In the genomic region with DNA sequence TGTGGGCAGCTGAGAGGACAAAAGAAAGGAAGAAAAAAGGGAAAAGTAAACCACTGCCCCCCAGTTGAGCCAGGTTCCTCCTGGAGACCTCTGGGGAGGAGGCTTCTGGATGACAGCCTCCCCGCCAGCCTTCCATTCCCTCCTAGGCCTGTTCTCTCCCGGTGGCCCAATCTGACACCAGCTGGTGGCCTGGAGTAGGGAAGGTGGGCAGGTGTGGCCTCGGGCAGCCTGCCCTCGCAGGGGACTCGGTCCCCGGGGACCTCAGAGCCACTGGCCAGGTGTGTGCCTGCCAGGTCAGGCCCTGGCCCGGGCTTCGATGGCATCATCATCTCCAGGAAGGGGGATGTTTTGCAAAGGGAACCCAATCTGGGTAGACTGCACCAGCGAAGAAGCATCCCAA, we compare ENCODE assay signal across 16 cellular contexts.
DNase-seq lines count a peak whose midpoint lies in the region; ATAC-seq, FAIRE-seq and TF ChIP-seq lines count a peak whose summit lies in the region.
"Had no signal": no experiment of that assay in that cellular context is flagged by ENCODE, and none has a peak within 500 bp of the region (broad histone marks: within the 10 kb centered on the region; RNA-seq: fewer than 3 reads in every experiment).

No MANE protein-coding gene starts in this region.

- H3K27ac Mint-ChIP-seq in endodermal cell = no peak overlapping the region
- H3K27ac Mint-ChIP-seq: activated CD4-positive, alpha-beta memory T cell treated with anti-CD3 and anti-CD28 coated beads, Interleukin-2, amount 10 ng/mL, durations not matched to agents 7 days and 5 days; activated naive CD4-positive, alpha-beta T cell treated with anti-CD3 and anti-CD28 coated beads, Interleukin-2, amount 50 U/mL, for 72 hours; mesothelial cell of epicardium had no signal

- H3K27me3 ChIP-seq in keratinocyte (ENCODE audit: control insufficient read depth, extremely low read depth, insufficient read depth, low read length) = no peaks in the 10 kb centered on the region
- H3K27me3 ChIP-seq in stomach smooth muscle (ENCODE audit: control insufficient read depth in 1 of 2, insufficient read depth in 2 of 2, low read length in 2 of 2) = peaks cover 0 to 4% of the 10 kb centered on the region in 2 donors
- peaks cover 26% of the 10 kb centered on the region for H3K27me3 ChIP-seq in endodermal cell (ENCODE audit: control insufficient read depth, insufficient read depth, low read length, poor library complexity, severe bottlenecking)

- H3K27me3 Mint-ChIP-seq in endodermal cell (ENCODE audit: insufficient read depth) = peaks cover 11% of the 10 kb centered on the region

- DNase-seq in DMS153 treated with DMSO at 0.1 percent for 48 hours (lab: John Stamatoyannopoulos, UW; ENCODE audit: unreplicated experiment) (peak; percentile 12), SK-N-MC (ENCODE audit: low read depth, low spot score) (no peak), keratinocyte (ENCODE audit: low read depth, low spot score) (no peak), NCI-H2227 (lab: John Stamatoyannopoulos, UW; ENCODE audit: unreplicated experiment) (no peak), endodermal cell (no peak)
- DNase-seq: activated CD4-positive, alpha-beta memory T cell treated with anti-CD3 and anti-CD28 coated beads, Interleukin-2, amount 10 ng/mL, durations not matched to agents 7 days and 5 days; activated T-cell treated with anti-CD3 and anti-CD28 coated beads, Interleukin-2, amount 50 U/mL, for 4 hours; NCI-H1092 treated with DMSO at 0.1 percent for 48 hours; NCI-H774 had no signal

- H3K4me1 ChIP-seq in keratinocyte (ENCODE audit: control insufficient read depth, extremely low read depth, insufficient read depth, low read length) (peaks cover 43% of the 10 kb centered on the region), stomach smooth muscle (ENCODE audit: control insufficient read depth, insufficient read depth, low read length) (peaks cover 48% of the 10 kb centered on the region), endodermal cell (ENCODE audit: control insufficient read depth, insufficient read depth, low read length) (no peaks in the 10 kb centered on the region)

- no peak overlapping the region for H3K4me2 ChIP-seq in keratinocyte (ENCODE audit: control insufficient read depth, extremely low read depth, insufficient read depth, low read depth, low read length)

- H3K36me3 Mint-ChIP-seq in endodermal cell (ENCODE audit: low read depth) = no peaks in the 10 kb centered on the region
- H3K36me3 Mint-ChIP-seq: activated naive CD4-positive, alpha-beta T cell treated with anti-CD3 and anti-CD28 coated beads, Interleukin-2, amount 50 U/mL, for 72 hours; mesothelial cell of epicardium had no signal

- H3K4me3 ChIP-seq in SK-N-MC (no peak overlapping the region), keratinocyte (ENCODE audit: control insufficient read depth in 2 of 3, extremely low read depth in 1 of 3, insufficient read depth in 2 of 3, low read depth in 1 of 3, low read length in 3 of 3) (no peak overlapping the region), stomach smooth muscle (ENCODE audit: low read length in 2 of 2) (no peak overlapping the region), endodermal cell (ENCODE audit: low read length) (no peak overlapping the region)
- H3K4me3 ChIP-seq: hepatocyte had no signal

- H3K27ac ChIP-seq in SK-N-MC (peak overlapping the region; percentile 95), keratinocyte (ENCODE audit: control insufficient read depth, insufficient read depth, low read length) (peak overlapping the region; percentile 11), stomach smooth muscle (ENCODE audit: low read length) (peak overlapping the region; percentile 31), endodermal cell (ENCODE audit: low read depth, low read length) (no peak overlapping the region)
- H3K27ac ChIP-seq: hepatocyte had no signal

- peaks cover under 1% of the 10 kb centered on the region for H3K4me1 Mint-ChIP-seq in endodermal cell
- H3K4me1 Mint-ChIP-seq: activated CD4-positive, alpha-beta memory T cell treated with anti-CD3 and anti-CD28 coated beads, Interleukin-2, amount 10 ng/mL, durations not matched to agents 7 days and 5 days had no signal

- no peaks in the 10 kb centered on the region for H3K9me1 ChIP-seq in keratinocyte (ENCODE audit: control insufficient read depth, extremely low read depth, insufficient read depth, low read length)

- H3K36me3 ChIP-seq in SK-N-MC (ENCODE audit: insufficient read depth, low read length) (no peaks in the 10 kb centered on the region), keratinocyte (ENCODE audit: control insufficient read depth in 2 of 2, extremely low read depth in 1 of 2, insufficient read depth in 2 of 2, low read length in 2 of 2) (peaks cover 0 to 7% of the 10 kb centered on the region in 2 experiments), stomach smooth muscle (ENCODE audit: control insufficient read depth in 2 of 2, insufficient read depth in 2 of 2, low read length in 2 of 2) (peaks cover 6% of the 10 kb centered on the region in 2 donors), endodermal cell (ENCODE audit: control insufficient read depth, insufficient read depth, low read length) (no peaks in the 10 kb centered on the region)

- H3K9ac ChIP-seq in SK-N-MC (ENCODE audit: insufficient read length) (no peak overlapping the region), keratinocyte (ENCODE audit: control insufficient read depth, extremely low read depth, insufficient read depth, low read length) (peak overlapping the region; percentile 9), stomach smooth muscle (ENCODE audit: low read length in 2 of 2) (no peak overlapping the region), endodermal cell (ENCODE audit: extremely low read depth, low read length, poor library complexity, severe bottlenecking) (no peak overlapping the region)

- no peak overlapping the region for H3K4me3 Mint-ChIP-seq in endodermal cell
- H3K4me3 Mint-ChIP-seq: activated CD4-positive, alpha-beta memory T cell treated with anti-CD3 and anti-CD28 coated beads, Interleukin-2, amount 10 ng/mL, durations not matched to agents 7 days and 5 days; activated T-cell treated with anti-CD3 and anti-CD28 coated beads, Interleukin-2, amount 50 U/mL, for 4 hours; mesothelial cell of epicardium had no signal

- WGBS in endodermal cell (ENCODE audit: insufficient coverage in 1 of 2, insufficient read length in 1 of 2), 2 experiments = 92 to 94% methylated on average over 3 to 9 of the region's 9 CpGs

- TF ChIP-seq CTCF in keratinocyte (optimal IDR thresholded peaks at IDR 0.05 in 1 of 3, IDR thresholded peaks at IDR 0.05 in 1 of 3, conservative IDR thresholded peaks at IDR 0.05 in 1 of 3; ENCODE audit: extremely low read depth in 1 of 3, insufficient read depth in 2 of 3, low read length in 3 of 3) (no peak), endodermal cell (conservative IDR thresholded peaks at IDR 0.05) (no peak)

- H4K20me1 ChIP-seq in keratinocyte (ENCODE audit: control insufficient read depth, extremely low read depth, insufficient read depth, low read length) = no peaks in the 10 kb centered on the region

- H2AFZ ChIP-seq in keratinocyte (ENCODE audit: control insufficient read depth, low read length) = no peak overlapping the region
- H2AFZ ChIP-seq: hepatocyte had no signal

- no peaks in the 10 kb centered on the region for H3K9me3 ChIP-seq in SK-N-MC (ENCODE audit: low read depth, low read length)
- no peaks in the 10 kb centered on the region for H3K9me3 ChIP-seq in keratinocyte (ENCODE audit: control insufficient read depth, low read depth, low read length)
- no peaks in the 10 kb centered on the region for H3K9me3 ChIP-seq in stomach smooth muscle (ENCODE audit: control insufficient read depth in 2 of 2, low read length in 2 of 2)
- no peaks in the 10 kb centered on the region for H3K9me3 ChIP-seq in endodermal cell (ENCODE audit: control insufficient read depth, low read length)

- dilution Hi-C loops in keratinocyte (cut with MboI; ENCODE audit: extremely low pct_ligation_motif_present, low sequenced_read_pairs) = no loop called here

- no peak for ATAC-seq in GM19351 (IDR thresholded peaks at IDR 0.05; ENCODE audit: unreplicated experiment)
- ATAC-seq: activated naive CD4-positive, alpha-beta T cell treated with anti-CD3 and anti-CD28 coated beads, Interleukin-2, amount 50 U/mL, for 72 hours; sciatic nerve had no signal

- H3K79me2 ChIP-seq in keratinocyte (ENCODE audit: control insufficient read depth, insufficient read depth, low read length) = no peaks in the 10 kb centered on the region
- H3K79me2 ChIP-seq: hepatocyte had no signal

- no peak for FAIRE-seq in keratinocyte (lab: Jason Lieb, UNC)
- FAIRE-seq: GM19239 had no signal

- H3K9me3 Mint-ChIP-seq in endodermal cell = no peaks in the 10 kb centered on the region
- H3K9me3 Mint-ChIP-seq: activated CD4-positive, alpha-beta memory T cell treated with anti-CD3 and anti-CD28 coated beads, Interleukin-2, amount 10 ng/mL, durations not matched to agents 7 days and 5 days; activated naive CD4-positive, alpha-beta T cell treated with anti-CD3 and anti-CD28 coated beads, Interleukin-2, amount 50 U/mL, for 72 hours; activated T-cell treated with anti-CD3 and anti-CD28 coated beads, Interleukin-2, amount 50 U/mL, for 4 hours; mesothelial cell of epicardium had no signal
